ENCODE assay signal across 9 cellular contexts in genomic region chr17:68383443-68384321, GRCh38.
DNase-seq lines count a peak whose midpoint lies in the region; ATAC-seq and TF ChIP-seq lines count a peak whose summit lies in the region.
"Had no signal": no experiment of that assay in that cellular context is flagged by ENCODE, and none has a peak within 500 bp of the region (broad histone marks: within the 10 kb centered on the region; RNA-seq: fewer than 3 reads in every experiment).

No MANE protein-coding gene starts in this region.

- peak overlapping the region; percentile 41 to 46 for H3K27ac ChIP-seq in right atrium auricular region

- no peaks in the 10 kb centered on the region for H3K36me3 Mint-ChIP-seq in activated CD4-positive, alpha-beta T cell treated with anti-CD3 and anti-CD28 coated beads, Interleukin-2, amount 10 ng/mL, durations not matched to agents 24 days and 14 days (ENCODE audit: low read depth)
- H3K36me3 Mint-ChIP-seq in activated T-cell treated with anti-CD3 and anti-CD28 coated beads, Interleukin-2, amount 50 U/mL, for 72 hours (ENCODE audit: insufficient read depth in 2 of 2) = no peaks in the 10 kb centered on the region

- no peaks in the 10 kb centered on the region for H3K27me3 Mint-ChIP-seq in activated CD4-positive, alpha-beta T cell treated with anti-CD3 and anti-CD28 coated beads, Interleukin-2, amount 10 ng/mL, durations not matched to agents 24 days and 14 days
- no peaks in the 10 kb centered on the region for H3K27me3 Mint-ChIP-seq in activated T-cell treated with anti-CD3 and anti-CD28 coated beads, Interleukin-2, amount 50 U/mL, for 72 hours (ENCODE audit: low read depth)
- H3K27me3 Mint-ChIP-seq in stimulated activated naive CD8-positive, alpha-beta T cell treated with anti-CD3 and anti-CD28 coated beads, Interleukin-15, amount 100 ng/mL, for 72 hours = no peaks in the 10 kb centered on the region
- H3K27me3 Mint-ChIP-seq: CD4-positive, CD25-positive, alpha-beta regulatory T cell had no signal

- DNase-seq in activated CD4-positive, alpha-beta T cell treated with anti-CD3 and anti-CD28 coated beads, Interleukin-2, amount 10 ng/mL, durations not matched to agents 24 days and 14 days = peak; percentile 78
- no peak for DNase-seq in activated CD4-positive, alpha-beta T cell treated with anti-CD3 and anti-CD28 coated beads, Interleukin-2, amount 50 U/mL, for 4 hours
- DNase-seq in activated T-cell treated with anti-CD3 and anti-CD28 coated beads, Interleukin-2, amount 50 U/mL, for 72 hours = peak; percentile 3 to 6
- DNase-seq in right atrium auricular region (ENCODE audit: low spot score) = no peak
- peak in 1 of 2 donors; percentile 27 for DNase-seq in stimulated activated naive CD8-positive, alpha-beta T cell treated with anti-CD3 and anti-CD28 coated beads, Interleukin-15, amount 100 ng/mL, for 72 hours
- no peak for DNase-seq in GM19238 (ENCODE audit: insufficient read length, low spot score)

- peaks cover 29% of the 10 kb centered on the region for H3K4me1 Mint-ChIP-seq in activated CD4-positive, alpha-beta T cell treated with anti-CD3 and anti-CD28 coated beads, Interleukin-2, amount 10 ng/mL, durations not matched to agents 24 days and 14 days
- H3K4me1 Mint-ChIP-seq in activated T-cell treated with anti-CD3 and anti-CD28 coated beads, Interleukin-2, amount 50 U/mL, for 72 hours (ENCODE audit: low read depth) = peaks cover 31% of the 10 kb centered on the region
- peaks cover 31% of the 10 kb centered on the region for H3K4me1 Mint-ChIP-seq in stimulated activated naive CD8-positive, alpha-beta T cell treated with anti-CD3 and anti-CD28 coated beads, Interleukin-15, amount 100 ng/mL, for 72 hours

- peak; percentile 60 to 62 for ATAC-seq in activated T-cell treated with anti-CD3 and anti-CD28 coated beads, Interleukin-2, amount 50 U/mL, for 72 hours (replicated peaks in 1 of 2)
- ATAC-seq in stimulated activated naive CD8-positive, alpha-beta T cell treated with anti-CD3 and anti-CD28 coated beads, Interleukin-15, amount 100 ng/mL, for 72 hours = peak; percentile 89
- ATAC-seq in GM18873 (IDR thresholded peaks at IDR 0.05; ENCODE audit: low FRiP score, unreplicated experiment) (no peak), HG03571 (IDR thresholded peaks at IDR 0.05; ENCODE audit: unreplicated experiment) (no peak)

- no peak for TF ChIP-seq CTCF in right atrium auricular region (IDR thresholded peaks at IDR 0.05)

- peak overlapping the region; percentile 54 for H3K4me3 Mint-ChIP-seq in activated CD4-positive, alpha-beta T cell treated with anti-CD3 and anti-CD28 coated beads, Interleukin-2, amount 10 ng/mL, durations not matched to agents 24 days and 14 days
- H3K4me3 Mint-ChIP-seq in activated T-cell treated with anti-CD3 and anti-CD28 coated beads, Interleukin-2, amount 50 U/mL, for 72 hours = peak overlapping the region; percentile 6 to 56
- peak overlapping the region; percentile 45 to 58 for H3K4me3 Mint-ChIP-seq in stimulated activated naive CD8-positive, alpha-beta T cell treated with anti-CD3 and anti-CD28 coated beads, Interleukin-15, amount 100 ng/mL, for 72 hours

- no peaks in the 10 kb centered on the region for H3K36me3 ChIP-seq in right atrium auricular region

- peak overlapping the region; percentile 43 for H3K27ac Mint-ChIP-seq in activated CD4-positive, alpha-beta T cell treated with anti-CD3 and anti-CD28 coated beads, Interleukin-2, amount 10 ng/mL, durations not matched to agents 24 days and 14 days
- no peak overlapping the region for H3K27ac Mint-ChIP-seq in activated T-cell treated with anti-CD3 and anti-CD28 coated beads, Interleukin-2, amount 50 U/mL, for 72 hours
- peak overlapping the region; percentile 86 to 87 for H3K27ac Mint-ChIP-seq in stimulated activated naive CD8-positive, alpha-beta T cell treated with anti-CD3 and anti-CD28 coated beads, Interleukin-15, amount 100 ng/mL, for 72 hours
- H3K27ac Mint-ChIP-seq: CD4-positive, CD25-positive, alpha-beta regulatory T cell had no signal

- H3K4me3 ChIP-seq in right atrium auricular region = no peak overlapping the region

- no peaks in the 10 kb centered on the region for H3K9me3 Mint-ChIP-seq in activated CD4-positive, alpha-beta T cell treated with anti-CD3 and anti-CD28 coated beads, Interleukin-2, amount 10 ng/mL, durations not matched to agents 24 days and 14 days
- H3K9me3 Mint-ChIP-seq in activated T-cell treated with anti-CD3 and anti-CD28 coated beads, Interleukin-2, amount 50 U/mL, for 72 hours = no peaks in the 10 kb centered on the region
- no peaks in the 10 kb centered on the region for H3K9me3 Mint-ChIP-seq in stimulated activated naive CD8-positive, alpha-beta T cell treated with anti-CD3 and anti-CD28 coated beads, Interleukin-15, amount 100 ng/mL, for 72 hours
- H3K9me3 Mint-ChIP-seq: CD4-positive, CD25-positive, alpha-beta regulatory T cell had no signal

- no peaks in the 10 kb centered on the region for H3K9me3 ChIP-seq in right atrium auricular region

- H3K4me1 ChIP-seq in right atrium auricular region = peaks cover 0 to 51% of the 10 kb centered on the region in 2 donors

- intact Hi-C loops in activated CD4-positive, alpha-beta T cell treated with anti-CD3 and anti-CD28 coated beads, Interleukin-2, amount 10 ng/mL, durations not matched to agents 24 days and 14 days (cut with micrococcal nuclease) = loop anchor here (5.0 kb wide), 1 partner anchor 36 kb away; no protein-coding TSS in a partner anchor

- H3K27me3 ChIP-seq in right atrium auricular region = no peaks in the 10 kb centered on the region

Comparison
In these comparisons a context has a peak if more than half of its experiments do, and no peak if none do; other contexts are left out.
1. DNase-seq: peak in activated CD4-positive, alpha-beta T cell treated with anti-CD3 and anti-CD28 coated beads, Interleukin-2, amount 10 ng/mL, durations not matched to agents 24 days and 14 days (single experiment) and activated T-cell treated with anti-CD3 and anti-CD28 coated beads, Interleukin-2, amount 50 U/mL, for 72 hours (2 of 2); none in activated CD4-positive, alpha-beta T cell treated with anti-CD3 and anti-CD28 coated beads, Interleukin-2, amount 50 U/mL, for 4 hours (0 of 2), right atrium auricular region (single experiment) and GM19238 (single experiment).
2. ATAC-seq: peak in activated T-cell treated with anti-CD3 and anti-CD28 coated beads, Interleukin-2, amount 50 U/mL, for 72 hours (2 of 2) and stimulated activated naive CD8-positive, alpha-beta T cell treated with anti-CD3 and anti-CD28 coated beads, Interleukin-15, amount 100 ng/mL, for 72 hours (single experiment); none in GM18873 (single experiment) and HG03571 (single experiment).
3. Peak in every context shown above with its lines, with median percentiles within 50 percentile points of each other: H3K4me3 Mint-ChIP-seq.